ENCODE assay signal across 9 cellular contexts in the genomic region with DNA sequence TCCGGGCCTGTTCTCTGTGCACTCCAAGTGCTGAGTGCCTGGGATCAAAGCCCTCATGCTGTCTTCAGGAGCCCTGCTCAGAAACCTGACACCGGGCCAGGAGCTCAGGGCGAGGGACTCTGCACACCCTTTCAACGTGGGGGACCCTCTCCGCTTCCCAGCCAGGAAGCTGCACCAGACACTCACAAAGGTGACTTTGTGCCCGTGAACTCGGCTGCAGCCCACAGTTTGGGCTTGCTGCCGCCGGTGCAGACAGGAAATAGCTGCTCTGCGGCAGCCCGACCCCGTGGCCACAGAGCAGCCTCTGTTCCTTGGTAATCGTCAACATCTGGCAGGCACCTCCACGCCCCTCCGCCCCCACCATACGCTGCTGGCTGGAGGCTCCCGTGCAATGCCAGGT.
A peak's percentile ranks its signal among the peaks of the same experiment; 100 is the strongest.
DNase-seq lines count a peak whose midpoint lies in the region; ATAC-seq, FAIRE-seq and TF ChIP-seq lines count a peak whose summit lies in the region.
"Had no signal": no experiment of that assay in that cellular context is flagged by ENCODE, and none has a peak within 500 bp of the region (broad histone marks: within the 10 kb centered on the region; RNA-seq: fewer than 3 reads in every experiment).

No MANE protein-coding gene starts in this region.

- peaks cover 6% of the 10 kb centered on the region for H3K36me3 Mint-ChIP-seq in activated CD4-positive, alpha-beta T cell treated with anti-CD3 and anti-CD28 coated beads for 36 hours (ENCODE audit: low read depth)

- peak overlapping the region; percentile 53 for H3K27ac Mint-ChIP-seq in activated CD4-positive, alpha-beta T cell treated with anti-CD3 and anti-CD28 coated beads for 36 hours

- DNase-seq in GM12891 (ENCODE audit: insufficient read length, low spot score) (peak; percentile 61), renal cortical epithelial cell (ENCODE audit: low read depth) (peak; percentile 10), GOT3 (lab: John Stamatoyannopoulos, UW) (no peak), substantia nigra (lab: John Stamatoyannopoulos, UW) (no peak), cerebellar nuclear complex (lab: John Stamatoyannopoulos, UW) (no peak), ascending aorta (ENCODE audit: low spot score in 2 of 2) (no peak)
- DNase-seq in activated CD4-positive, alpha-beta T cell treated with anti-CD3 and anti-CD28 coated beads for 36 hours = peak; percentile 79
- DNase-seq in effector CD8-positive, alpha-beta T cell (lab: John Stamatoyannopoulos, UW) = peak; percentile 18

- CTCF ChIA-PET in activated CD4-positive, alpha-beta T cell treated with anti-CD3 and anti-CD28 coated beads for 36 hours (lab: Charles Lee) = interaction anchor here (0.6 to 1.0 kb wide), 2 partner anchors 205 to 298 kb away, joined by 3 to 4 read pairs; no protein-coding TSS in a partner anchor

- H3K27ac ChIP-seq in substantia nigra (ENCODE audit: low read depth, low read length, poor library complexity, severe bottlenecking) (no peak overlapping the region), ascending aorta (no peak overlapping the region)

- H3K4me3 Mint-ChIP-seq in activated CD4-positive, alpha-beta T cell treated with anti-CD3 and anti-CD28 coated beads for 36 hours = peak overlapping the region; percentile 37

- no peak for TF ChIP-seq POLR2A in GM12891 (IDR thresholded peaks at IDR 0.05; ENCODE audit: low read depth, low read length)

- no peaks in the 10 kb centered on the region for H3K36me3 ChIP-seq in ascending aorta

- no peaks in the 10 kb centered on the region for H3K9me3 ChIP-seq in ascending aorta

- peak; percentile 83 for FAIRE-seq in GM12891 (lab: Jason Lieb, UNC)
- FAIRE-seq: colon had no signal

- POLR2A ChIA-PET in activated CD4-positive, alpha-beta T cell treated with anti-CD3 and anti-CD28 coated beads for 36 hours (lab: Charles Lee) = interaction anchor here (0.6 kb wide), 1 partner anchor 122 kb away, joined by 3 read pairs; no protein-coding TSS in a partner anchor

- peak; percentile 88 for ATAC-seq in activated CD4-positive, alpha-beta T cell treated with anti-CD3 and anti-CD28 coated beads for 36 hours

- no peaks in the 10 kb centered on the region for H3K9me3 Mint-ChIP-seq in activated CD4-positive, alpha-beta T cell treated with anti-CD3 and anti-CD28 coated beads for 36 hours (ENCODE audit: low read depth)

- no peak overlapping the region for H3K4me3 ChIP-seq in ascending aorta

- H3K4me1 Mint-ChIP-seq in activated CD4-positive, alpha-beta T cell treated with anti-CD3 and anti-CD28 coated beads for 36 hours = peaks cover 30% of the 10 kb centered on the region

- no peaks in the 10 kb centered on the region for H3K27me3 Mint-ChIP-seq in activated CD4-positive, alpha-beta T cell treated with anti-CD3 and anti-CD28 coated beads for 36 hours

- H3K27me3 ChIP-seq in ascending aorta = no peaks in the 10 kb centered on the region

- no peaks in the 10 kb centered on the region for H3K4me1 ChIP-seq in ascending aorta

- intact Hi-C loops in activated CD4-positive, alpha-beta T cell treated with anti-CD3 and anti-CD28 coated beads for 36 hours (cut with DNase I, micrococcal nuclease) = no loop called here
- intact Hi-C loops in ascending aorta (cut with DNase I) = no loop called here

- TF ChIP-seq CTCF in ascending aorta (IDR thresholded peaks at IDR 0.05) = no peak

TF ChIP-seq in GM12891, 5 proteins besides CTCF, POLR2A, EP300 and RAD21:
- TF ChIP-seq TAF1 (IDR thresholded peaks at IDR 0.05; ENCODE audit: low read depth, low read length) (no peak), PAX5 (IDR thresholded peaks at IDR 0.05; ENCODE audit: insufficient read depth, low read length, severe bottlenecking) (no peak), POLR2AphosphoS5 (IDR thresholded peaks at IDR 0.05; ENCODE audit: low read depth, low read length) (no peak), SPI1 (IDR thresholded peaks at IDR 0.05; ENCODE audit: low read depth, low read length) (no peak), POU2F2 (IDR thresholded peaks at IDR 0.05; ENCODE audit: low read depth, low read length) (no peak)

Comparison
In these comparisons a context has a peak if more than half of its experiments do, and no peak if none do; other contexts are left out.
1. DNase-seq: peak in GM12891 (single experiment), activated CD4-positive, alpha-beta T cell treated with anti-CD3 and anti-CD28 coated beads for 36 hours (single experiment), effector CD8-positive, alpha-beta T cell (single experiment) and renal cortical epithelial cell (single experiment); none in GOT3 (single experiment), substantia nigra (0 of 49), cerebellar nuclear complex (0 of 2) and ascending aorta (0 of 2).